Comparison of ENCODE assay signal across 16 cellular contexts in the genomic region with DNA sequence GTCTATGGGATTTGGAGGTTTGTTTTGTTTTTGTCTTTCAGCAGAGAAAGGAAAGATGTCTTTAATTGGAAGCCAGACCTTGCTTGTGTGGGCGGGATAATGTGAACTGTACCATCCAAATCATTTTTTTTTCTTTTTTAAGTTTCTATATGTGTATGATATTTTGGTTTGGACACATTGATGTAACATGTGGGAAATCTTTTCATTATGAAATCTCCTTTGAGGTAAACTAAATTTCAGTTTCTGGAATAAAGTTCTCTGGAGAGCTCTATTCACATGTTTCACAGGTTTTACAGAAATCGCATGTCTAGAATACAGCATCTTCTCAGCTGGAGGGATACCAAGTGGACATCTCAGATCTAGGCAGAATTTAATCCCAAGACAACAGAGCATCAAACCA.
DNase-seq lines count a peak whose midpoint lies in the region.
"Had no signal": no experiment of that assay in that cellular context is flagged by ENCODE, and none has a peak within 500 bp of the region (broad histone marks: within the 10 kb centered on the region; RNA-seq: fewer than 3 reads in every experiment).

No MANE protein-coding gene starts in this region.

- peak; percentile 6 for DNase-seq in stimulated activated CD4-positive, alpha-beta T cell treated with anti-CD3 and anti-CD28 coated beads, Interleukin-15, amount 100 ng/mL, for 24 hours
- DNase-seq in stimulated activated CD4-positive, alpha-beta T cell treated with anti-CD3 and anti-CD28 coated beads, Interleukin-2, amount 100 ng/mL, for 48 hours, result no peak
- DNase-seq in inferior parietal cortex (ENCODE audit: extremely low spot score), result peak; percentile 20
- peak; percentile 29 for DNase-seq in superior temporal gyrus (ENCODE audit: extremely low spot score)
- DNase-seq in COLO668 (lab: John Stamatoyannopoulos, UW; ENCODE audit: unreplicated experiment), result no peak
- DNase-seq: 8988T; ACHN; BE2C; C1 segment of cervical spinal cord; Caco-2; Calu3; CD4-positive, alpha-beta memory T cell; CD4-positive, CD25-positive, alpha-beta regulatory T cell; CD8-positive, alpha-beta memory T cell; DMS79 treated with DMSO at 0.1 percent for 48 hours; GF-D8 had no signal

Comparison
In these comparisons a context has a peak if more than half of its experiments do, and no peak if none do; other contexts are left out.
1. DNase-seq: peak in stimulated activated CD4-positive, alpha-beta T cell treated with anti-CD3 and anti-CD28 coated beads, Interleukin-15, amount 100 ng/mL, for 24 hours (single experiment), inferior parietal cortex (single experiment) and superior temporal gyrus (single experiment); none in stimulated activated CD4-positive, alpha-beta T cell treated with anti-CD3 and anti-CD28 coated beads, Interleukin-2, amount 100 ng/mL, for 48 hours (0 of 2) and COLO668 (single experiment).